Comparison of ENCODE assay signal across 9 cellular contexts in genomic region chr11:126485021-126485781, GRCh38.
A peak's percentile ranks its signal among the peaks of the same experiment; 100 is the strongest.
DNase-seq lines count a peak whose midpoint lies in the region; ATAC-seq and TF ChIP-seq lines count a peak whose summit lies in the region.
"Had no signal": no experiment of that assay in that cellular context is flagged by ENCODE, and none has a peak within 500 bp of the region (broad histone marks: within the 10 kb centered on the region; RNA-seq: fewer than 3 reads in every experiment).

No MANE protein-coding gene starts in this region.

- ATAC-seq in GM21367 (IDR thresholded peaks at IDR 0.05; ENCODE audit: unreplicated experiment) (peak; percentile 58), HG02623 (IDR thresholded peaks at IDR 0.05; ENCODE audit: unreplicated experiment) (no peak)
- no peak for ATAC-seq in activated T-cell treated with anti-CD3 and anti-CD28 coated beads, Interleukin-2, amount 50 U/mL, for 4 hours

- POLR2A ChIA-PET in BJ (lab: Charles Lee): interaction anchor here (0.6 kb wide), 1 partner anchor 169 kb away, joined by 3 read pairs; no protein-coding TSS in a partner anchor

- peaks cover 5% of the 10 kb centered on the region for H3K4me1 Mint-ChIP-seq in activated T-cell treated with anti-CD3 and anti-CD28 coated beads, Interleukin-2, amount 50 U/mL, for 4 hours (ENCODE audit: low read depth)

- H3K36me3 Mint-ChIP-seq in activated T-cell treated with anti-CD3 and anti-CD28 coated beads, Interleukin-2, amount 50 U/mL, for 4 hours (ENCODE audit: insufficient read depth): no peaks in the 10 kb centered on the region

- no peak overlapping the region for H3K9ac ChIP-seq in MM.1S (ENCODE audit: low read length)

- no peaks in the 10 kb centered on the region for H3K79me2 ChIP-seq in MM.1S (ENCODE audit: low read length)

- H3K4me3 ChIP-seq in BJ (ENCODE audit: low read depth, low read length): no peak overlapping the region
- H3K4me3 ChIP-seq in MM.1S (ENCODE audit: low read length): no peak overlapping the region
- H3K4me3 ChIP-seq in fibroblast of mammary gland (ENCODE audit: control insufficient read depth, low read depth, low read length): no peak overlapping the region
- H3K4me3 ChIP-seq in uterus: no peak overlapping the region

- H3K4me2 ChIP-seq in MM.1S (ENCODE audit: low read depth, low read length): no peak overlapping the region

- no peak for TF ChIP-seq POLR2A in uterus (IDR thresholded peaks at IDR 0.05)

- DNase-seq in BJ (ENCODE audit: low read depth) (no peak), MM.1S (no peak), fibroblast of mammary gland (ENCODE audit: low read depth) (peak; percentile 49), uterus (no peak), NCI-H1417 treated with DMSO at 0.1 percent for 48 hours (lab: John Stamatoyannopoulos, UW) (no peak)
- DNase-seq in activated T-cell treated with anti-CD3 and anti-CD28 coated beads, Interleukin-2, amount 50 U/mL, for 4 hours: no peak
- DNase-seq: NCI-H748 treated with DMSO at 0.1 percent for 48 hours had no signal

- no peaks in the 10 kb centered on the region for H3K9me3 Mint-ChIP-seq in activated T-cell treated with anti-CD3 and anti-CD28 coated beads, Interleukin-2, amount 50 U/mL, for 4 hours

- CTCF ChIA-PET in BJ (lab: Yijun Ruan, JAX): interaction anchor here (0.7 to 6.4 kb wide), 9 partner anchors 15 to 860 kb away, joined by 3 to 100 read pairs (median 4); no protein-coding TSS in a partner anchor

- H3K9me3 ChIP-seq in MM.1S (replicated peaks; ENCODE audit: insufficient read depth, low read length) (no peaks in the 10 kb centered on the region), uterus (no peaks in the 10 kb centered on the region)

- peak; percentile 19; the same call in 1 of the 2 replicates for TF ChIP-seq CTCF in BJ (IDR thresholded peaks at IDR 0.05; ENCODE audit: insufficient read depth, low read depth, low read length)
- TF ChIP-seq CTCF in MM.1S (IDR thresholded peaks at IDR 0.05; ENCODE audit: low read length): peak; percentile 9; the same call in 1 of the 2 replicates
- peak; percentile 15 for TF ChIP-seq CTCF in fibroblast of mammary gland (conservative IDR thresholded peaks at IDR 0.05; ENCODE audit: control insufficient read depth, insufficient read depth, low read depth, low read length)
- TF ChIP-seq CTCF in uterus (IDR thresholded peaks at IDR 0.05): no peak

- no peak overlapping the region for H3K4me3 Mint-ChIP-seq in activated T-cell treated with anti-CD3 and anti-CD28 coated beads, Interleukin-2, amount 50 U/mL, for 4 hours

- H3K36me3 ChIP-seq in BJ (ENCODE audit: control insufficient read depth, insufficient read depth, low read length): 0 out of 2 replicates have a peak, but pooled peaks cover 2% of the 10 kb centered on the region
- no peaks in the 10 kb centered on the region for H3K36me3 ChIP-seq in MM.1S (replicated peaks; ENCODE audit: insufficient read depth, low read length)
- H3K36me3 ChIP-seq in uterus: no peaks in the 10 kb centered on the region

- no peaks in the 10 kb centered on the region for H3K27me3 ChIP-seq in BJ (ENCODE audit: control insufficient read depth, insufficient read depth, low read length)
- no peaks in the 10 kb centered on the region for H3K27me3 ChIP-seq in MM.1S (replicated peaks; ENCODE audit: insufficient read depth, low read length)
- no peaks in the 10 kb centered on the region for H3K27me3 ChIP-seq in uterus

- no peaks in the 10 kb centered on the region for H4K20me1 ChIP-seq in MM.1S (ENCODE audit: insufficient read depth, low read length)

- no peaks in the 10 kb centered on the region for H3F3A ChIP-seq in MM.1S (ENCODE audit: insufficient read depth, low read length)

- H2AFZ ChIP-seq in MM.1S (ENCODE audit: low read length): no peak overlapping the region

- H3K9me2 ChIP-seq in MM.1S (replicated peaks; ENCODE audit: insufficient read depth, low read length): no peaks in the 10 kb centered on the region

- peaks cover 14% of the 10 kb centered on the region for H3K4me1 ChIP-seq in MM.1S (ENCODE audit: low read length)
- no peaks in the 10 kb centered on the region for H3K4me1 ChIP-seq in uterus

- H3K27ac ChIP-seq in MM.1S (ENCODE audit: low read length) (no peak overlapping the region), uterus (no peak overlapping the region)

- intact Hi-C loops in uterus (cut with DNase I; ENCODE audit: low total_unique reads): no loop called here

- no peaks in the 10 kb centered on the region for H3K27me3 Mint-ChIP-seq in activated T-cell treated with anti-CD3 and anti-CD28 coated beads, Interleukin-2, amount 50 U/mL, for 4 hours (ENCODE audit: low read depth)

Comparison
In these comparisons a context has a peak if more than half of its experiments do, and no peak if none do; other contexts are left out.
1. CTCF ChIP-seq: peak in BJ (single experiment), MM.1S (single experiment) and fibroblast of mammary gland (single experiment); none in uterus (0 of 4).